Comparison of ENCODE assay signal across 34 cellular contexts in the genomic region with DNA sequence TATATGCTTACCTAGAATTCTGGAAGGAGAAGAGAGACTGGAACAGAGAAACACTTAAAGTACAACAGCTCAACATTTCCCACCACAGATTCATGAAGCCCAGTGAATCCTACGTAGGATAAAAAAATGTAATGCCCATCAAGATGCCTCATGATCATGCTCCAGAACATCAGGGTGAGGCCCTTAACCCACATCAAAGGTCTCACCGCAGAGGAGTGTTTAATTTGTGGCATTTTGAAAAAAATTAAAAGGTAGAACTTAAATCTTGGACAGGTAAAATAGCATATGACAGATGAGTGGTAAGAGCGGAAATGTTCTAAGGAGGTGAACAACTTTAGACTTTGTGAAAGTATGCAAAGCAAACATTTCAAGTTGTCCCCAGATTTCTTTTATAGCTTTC. TPM values are rescaled to one million over a fixed set of nuclear protein-coding genes. Genes with fewer than 3 reads are reported as not detected.
"Had no signal": no experiment of that assay in that cellular context is flagged by ENCODE, and none has a peak within 500 bp of the region (broad histone marks: within the 10 kb centered on the region; RNA-seq: fewer than 3 reads in every experiment).

No MANE protein-coding gene starts in this region.

- ATAC-seq: body of pancreas, Panc1, T-cell had no signal

- H3K9me3 ChIP-seq: body of pancreas, breast epithelium, SJSA1, SK-N-SH had no signal

- H3K27me3 ChIP-seq: body of pancreas, breast epithelium had no signal

- H3K36me3 Mint-ChIP-seq: activated naive CD4-positive, alpha-beta T cell treated with anti-CD3 and anti-CD28 coated beads, Interleukin-2, amount 50 U/mL, for 24 hours; activated naive CD8-positive, alpha-beta T cell treated with anti-CD3 and anti-CD28 coated beads, Interleukin-2, amount 10 ng/mL, durations not matched to agents 7 days and 5 days had no signal

- H3K27ac Mint-ChIP-seq: activated B cell treated with CpG ODN at 0.5 μM for 24 hours; activated CD4-positive, alpha-beta memory T cell treated with anti-CD3 and anti-CD28 coated beads, Interleukin-2, amount 10 ng/mL, durations not matched to agents 7 days and 5 days; activated naive CD4-positive, alpha-beta T cell treated with anti-CD3 and anti-CD28 coated beads, Interleukin-2, amount 50 U/mL, for 24 hours; activated naive CD8-positive, alpha-beta T cell treated with anti-CD3 and anti-CD28 coated beads, Interleukin-2, amount 10 ng/mL, durations not matched to agents 7 days and 5 days; activated T-cell treated with anti-CD3 and anti-CD28 coated beads, Interleukin-2, amount 50 U/mL, for 24 hours; activated T-helper 2 cell treated with anti-CD3 and anti-CD28 coated beads, Interferon-gamma antibody, Interleukin-2, Interleukin-4, amounts not matched to agents 10 μg/mL and 5 μg/mL and 100 μg/mL, durations not matched to agents 14 hours and 24 hours and 36 hours; T-cell had no signal

- H3K4me3 Mint-ChIP-seq: activated B cell treated with CpG ODN at 0.5 μM for 24 hours; activated CD4-positive, alpha-beta memory T cell treated with anti-CD3 and anti-CD28 coated beads, Interleukin-2, amount 10 ng/mL, durations not matched to agents 7 days and 5 days; activated naive CD4-positive, alpha-beta T cell treated with anti-CD3 and anti-CD28 coated beads, Interleukin-2, amount 50 U/mL, for 24 hours; activated naive CD8-positive, alpha-beta T cell treated with anti-CD3 and anti-CD28 coated beads, Interleukin-2, amount 10 ng/mL, durations not matched to agents 7 days and 5 days; activated T-cell treated with anti-CD3 and anti-CD28 coated beads, Interleukin-2, amount 50 U/mL, for 24 hours; T-cell had no signal

- H3K27me3 Mint-ChIP-seq: activated B cell treated with CpG ODN at 0.5 μM for 24 hours; activated naive CD4-positive, alpha-beta T cell treated with anti-CD3 and anti-CD28 coated beads, Interleukin-2, amount 50 U/mL, for 24 hours; activated T-cell treated with anti-CD3 and anti-CD28 coated beads, Interleukin-2, amount 50 U/mL, for 24 hours had no signal

- H3K36me3 ChIP-seq: breast epithelium, SJSA1 had no signal

- H3K4me1 ChIP-seq: body of pancreas, breast epithelium, SJSA1 had no signal

- H3K4me2 ChIP-seq: SK-N-SH had no signal

- H3K27ac ChIP-seq: body of pancreas, breast epithelium, SJSA1, VCaP had no signal

- DNase-seq: activated B cell treated with CpG ODN at 0.5 μM for 24 hours; activated CD4-positive, alpha-beta memory T cell treated with anti-CD3 and anti-CD28 coated beads, Interleukin-2, amount 10 ng/mL, durations not matched to agents 7 days and 5 days; activated CD4-positive, alpha-beta T cell treated with anti-CD3 and anti-CD28 coated beads for 48 hours; activated CD4-positive, CD25-positive, alpha-beta regulatory T cell treated with anti-CD3 and anti-CD28 coated beads, Interleukin-2, amount 50 U/mL, for 72 hours; activated gamma-delta T cell; activated naive CD4-positive, alpha-beta T cell treated with Interleukin-2 at 50 U/mL for 16 hours; activated naive CD8-positive, alpha-beta T cell treated with anti-CD3 and anti-CD28 coated beads, Interleukin-2, amount 10 ng/mL, durations not matched to agents 7 days and 5 days; activated T-cell treated with anti-CD3 and anti-CD28 coated beads, Interleukin-2, amount 50 U/mL, for 24 hours; body of pancreas; cerebellar nuclear complex; Kasumi-1; MM.1S; MV-4-11; NCI-H1092; NCI-H1436 treated with DMSO at 0.1 percent for 48 hours; NCI-H1694 treated with DMSO at 0.1 percent for 48 hours; NCI-H2029; NCI-H345; NCI-H524 treated with DMSO at 0.1 percent for 48 hours; SHP77 treated with DMSO at 0.1 percent for 48 hours; SK-N-SH; T-cell; T-helper 2 cell; T-helper 9 cell had no signal

- H3K9ac ChIP-seq: SK-N-SH had no signal

- H3K4me1 Mint-ChIP-seq: activated B cell treated with CpG ODN at 0.5 μM for 24 hours; activated CD4-positive, alpha-beta memory T cell treated with anti-CD3 and anti-CD28 coated beads, Interleukin-2, amount 10 ng/mL, durations not matched to agents 7 days and 5 days had no signal

- H3K4me3 ChIP-seq: body of pancreas, breast epithelium, SJSA1 had no signal

RNA-seq across cellular contexts. Expression of a gene that starts 9.7 kb away (rescaled TPM):
- total RNA-seq: activated B cell treated with CpG ODN at 0.5 μM for 24 hours; activated CD4-positive, alpha-beta memory T cell treated with anti-CD3 and anti-CD28 coated beads, Interleukin-2, amount 10 ng/mL, durations not matched to agents 7 days and 5 days; activated naive CD8-positive, alpha-beta T cell treated with anti-CD3 and anti-CD28 coated beads, Interleukin-2, amount 10 ng/mL, durations not matched to agents 7 days and 5 days; activated T-helper 2 cell treated with anti-CD3 and anti-CD28 coated beads, Interferon-gamma antibody, Interleukin-2, Interleukin-4, amounts not matched to agents 10 μg/mL and 5 μg/mL and 100 μg/mL, durations not matched to agents 14 hours and 24 hours and 36 hours; astrocyte; cardiac septum; NCI-H460; RPMI7951 had no signal
